ENCODE assay signal across 1 cellular context in genomic region chr10:68471063-68471585, GRCh38.
TF ChIP-seq lines count a peak whose summit lies in the region.

No MANE protein-coding gene starts in this region.

TF ChIP-seq in HEK293, 187 proteins besides CTCF, POLR2A, EP300 and RAD21 (continued from another document):
- TF ChIP-seq, protein P1, sequence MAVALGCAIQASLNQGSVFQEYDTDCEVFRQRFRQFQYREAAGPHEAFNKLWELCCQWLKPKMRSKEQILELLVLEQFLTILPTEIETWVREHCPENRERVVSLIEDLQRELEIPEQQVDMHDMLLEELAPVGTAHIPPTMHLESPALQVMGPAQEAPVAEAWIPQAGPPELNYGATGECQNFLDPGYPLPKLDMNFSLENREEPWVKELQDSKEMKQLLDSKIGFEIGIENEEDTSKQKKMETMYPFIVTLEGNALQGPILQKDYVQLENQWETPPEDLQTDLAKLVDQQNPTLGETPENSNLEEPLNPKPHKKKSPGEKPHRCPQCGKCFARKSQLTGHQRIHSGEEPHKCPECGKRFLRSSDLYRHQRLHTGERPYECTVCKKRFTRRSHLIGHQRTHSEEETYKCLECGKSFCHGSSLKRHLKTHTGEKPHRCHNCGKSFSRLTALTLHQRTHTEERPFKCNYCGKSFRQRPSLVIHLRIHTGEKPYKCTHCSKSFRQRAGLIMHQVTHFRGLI (tag by site-specific recombination; IDR thresholded peaks at IDR 0.05): no peak
- TF ChIP-seq ZNF544 (tag by site-specific recombination; IDR thresholded peaks at IDR 0.05) (no peak), MYNN (tag by site-specific recombination; IDR thresholded peaks at IDR 0.05; ENCODE audit: borderline replicate concordance) (no peak), ZNF529 (tag by site-specific recombination; IDR thresholded peaks at IDR 0.05; ENCODE audit: insufficient replicate concordance) (no peak), ZNF701 (tag by site-specific recombination; IDR thresholded peaks at IDR 0.05) (no peak), ZNF416 (tag by site-specific recombination; IDR thresholded peaks at IDR 0.05) (no peak), ZNF391 (tag by site-specific recombination; IDR thresholded peaks at IDR 0.05; ENCODE audit: borderline replicate concordance, low read depth) (no peak)
